16 cellular contexts compared by ENCODE assay signal in genomic region chr7:7165372-7165771, GRCh38. TPM values are rescaled to one million over a fixed set of nuclear protein-coding genes. Genes with fewer than 3 reads are reported as not detected.
A peak's percentile ranks its signal among the peaks of the same experiment; 100 is the strongest.
DNase-seq lines count a peak whose midpoint lies in the region; ATAC-seq and TF ChIP-seq lines count a peak whose summit lies in the region.
"Had no signal": no experiment of that assay in that cellular context is flagged by ENCODE, and none has a peak within 500 bp of the region (broad histone marks: within the 10 kb centered on the region; RNA-seq: fewer than 3 reads in every experiment).

No MANE protein-coding gene starts in this region.

- TF ChIP-seq POLR2A in gastroesophageal sphincter (IDR thresholded peaks at IDR 0.05), result no peak

- peaks cover 24% of the 10 kb centered on the region for H3K4me1 Mint-ChIP-seq in activated CD4-positive, alpha-beta T cell treated with anti-CD3 and anti-CD28 coated beads for 36 hours
- H3K4me1 Mint-ChIP-seq in CD8-positive, alpha-beta T cell (ENCODE audit: low read depth), result peaks cover 40% of the 10 kb centered on the region
- H3K4me1 Mint-ChIP-seq in activated B cell treated with CpG ODN at 0.5 μM for 24 hours, result peaks cover 61% of the 10 kb centered on the region
- peaks cover 21 to 57% (median 44%) of the 10 kb centered on the region in 4 donors for H3K4me1 Mint-ChIP-seq in naive thymus-derived CD8-positive, alpha-beta T cell

- CTCF ChIA-PET in activated CD4-positive, alpha-beta T cell treated with anti-CD3 and anti-CD28 coated beads for 36 hours (lab: Charles Lee), result no interaction called here
- CTCF ChIA-PET in CD8-positive, alpha-beta T cell (lab: Charles Lee), result interaction anchor here (1.7 to 1.9 kb wide), 3 partner anchors 10 to 60 kb away, joined by 4 to 12 read pairs (median 6); partner anchors contain the start of gene C1GALT1
- CTCF ChIA-PET in activated B cell treated with CpG ODN at 0.5 μM for 24 hours (lab: Charles Lee), result no interaction called here

- no peaks in the 10 kb centered on the region for H3K27me3 Mint-ChIP-seq in activated CD4-positive, alpha-beta T cell treated with anti-CD3 and anti-CD28 coated beads for 36 hours
- H3K27me3 Mint-ChIP-seq in CD8-positive, alpha-beta T cell (ENCODE audit: low read depth), result no peaks in the 10 kb centered on the region
- H3K27me3 Mint-ChIP-seq in activated B cell treated with CpG ODN at 0.5 μM for 24 hours, result no peaks in the 10 kb centered on the region
- no peaks in the 10 kb centered on the region for H3K27me3 Mint-ChIP-seq in naive thymus-derived CD8-positive, alpha-beta T cell

- TF ChIP-seq EP300 in gastroesophageal sphincter (IDR thresholded peaks at IDR 0.05), result no peak

- peaks cover 3% of the 10 kb centered on the region for H3K36me3 Mint-ChIP-seq in activated CD4-positive, alpha-beta T cell treated with anti-CD3 and anti-CD28 coated beads for 36 hours (ENCODE audit: low read depth)
- peaks cover 10% of the 10 kb centered on the region for H3K36me3 Mint-ChIP-seq in CD8-positive, alpha-beta T cell
- H3K36me3 Mint-ChIP-seq in activated B cell treated with CpG ODN at 0.5 μM for 24 hours (ENCODE audit: low read depth), result peaks cover 58% of the 10 kb centered on the region
- peaks cover 2 to 25% (median 5%) of the 10 kb centered on the region in 3 donors for H3K36me3 Mint-ChIP-seq in naive thymus-derived CD8-positive, alpha-beta T cell

- no peak for ATAC-seq in activated CD4-positive, alpha-beta T cell treated with anti-CD3 and anti-CD28 coated beads for 36 hours
- no peak for ATAC-seq in CD8-positive, alpha-beta T cell
- ATAC-seq in activated B cell treated with CpG ODN at 0.5 μM for 24 hours (ENCODE audit: low read depth), result no peak
- ATAC-seq in naive thymus-derived CD8-positive, alpha-beta T cell, result peak in 1 of 2 donors; percentile 42
- no peak for ATAC-seq in gastroesophageal sphincter
- ATAC-seq in HG03378 (IDR thresholded peaks at IDR 0.05; ENCODE audit: unreplicated experiment), result no peak
- ATAC-seq: GM12878 had no signal

- H3K9me3 ChIP-seq in CD8-positive, alpha-beta T cell (ENCODE audit: low read length), result no peaks in the 10 kb centered on the region
- no peaks in the 10 kb centered on the region for H3K9me3 ChIP-seq in gastroesophageal sphincter
- H3K9me3 ChIP-seq: HAP-1 had no signal

- H3K27ac ChIP-seq in CD8-positive, alpha-beta T cell (ENCODE audit: low read depth, low read length), result no peak overlapping the region
- no peak overlapping the region for H3K27ac ChIP-seq in gastroesophageal sphincter
- H3K27ac ChIP-seq: 22Rv1, BLaER1, HL-60 had no signal

- H3K4me1 ChIP-seq in CD8-positive, alpha-beta T cell (ENCODE audit: insufficient read depth, low read length), result peaks cover 26% of the 10 kb centered on the region
- no peaks in the 10 kb centered on the region for H3K4me1 ChIP-seq in gastroesophageal sphincter
- H3K4me1 ChIP-seq: HAP-1 had no signal

- no peak overlapping the region for H3K4me3 Mint-ChIP-seq in activated CD4-positive, alpha-beta T cell treated with anti-CD3 and anti-CD28 coated beads for 36 hours
- H3K4me3 Mint-ChIP-seq in CD8-positive, alpha-beta T cell, result no peak overlapping the region
- no peak overlapping the region for H3K4me3 Mint-ChIP-seq in activated B cell treated with CpG ODN at 0.5 μM for 24 hours
- H3K4me3 Mint-ChIP-seq in naive thymus-derived CD8-positive, alpha-beta T cell, result peak overlapping the region in 6 of 10 donors; percentile 1 to 47 (median 6)

- H3K27me3 ChIP-seq in CD8-positive, alpha-beta T cell (ENCODE audit: insufficient read depth, low read length), result no peaks in the 10 kb centered on the region
- H3K27me3 ChIP-seq in gastroesophageal sphincter, result no peaks in the 10 kb centered on the region
- H3K27me3 ChIP-seq: BLaER1 had no signal

- intact Hi-C loops in activated CD4-positive, alpha-beta T cell treated with anti-CD3 and anti-CD28 coated beads for 36 hours (cut with DNase I, micrococcal nuclease), result no loop called here
- intact Hi-C loops in CD8-positive, alpha-beta T cell (cut with DNase I, micrococcal nuclease), result no loop called here
- intact Hi-C loops in activated B cell treated with CpG ODN at 0.5 μM for 24 hours (cut with micrococcal nuclease), result no loop called here

- peak overlapping the region; percentile 32 for H3K27ac Mint-ChIP-seq in activated CD4-positive, alpha-beta T cell treated with anti-CD3 and anti-CD28 coated beads for 36 hours
- H3K27ac Mint-ChIP-seq in CD8-positive, alpha-beta T cell, result peak overlapping the region; percentile 53
- H3K27ac Mint-ChIP-seq in activated B cell treated with CpG ODN at 0.5 μM for 24 hours, result peak overlapping the region; percentile 61
- H3K27ac Mint-ChIP-seq in naive thymus-derived CD8-positive, alpha-beta T cell, result peak overlapping the region in 9 of 10 donors; percentile 0 to 72 (median 56)

- WGBS in gastroesophageal sphincter (ENCODE audit: low coverage in 1 of 2), 2 donors, result 68 to 83% methylated on average over 3 of the region's 3 CpGs

- no peaks in the 10 kb centered on the region for H3K36me3 ChIP-seq in CD8-positive, alpha-beta T cell (ENCODE audit: insufficient read depth, low read length)
- H3K36me3 ChIP-seq in gastroesophageal sphincter, result no peaks in the 10 kb centered on the region
- H3K36me3 ChIP-seq: HAP-1 had no signal

- no peak for TF ChIP-seq CTCF in CD8-positive, alpha-beta T cell (IDR thresholded peaks at IDR 0.05)
- TF ChIP-seq CTCF in activated B cell treated with CpG ODN at 0.5 μM for 24 hours (IDR thresholded peaks at IDR 0.05) (no peak), gastroesophageal sphincter (IDR thresholded peaks at IDR 0.05) (no peak)

- H3K9me3 Mint-ChIP-seq in activated CD4-positive, alpha-beta T cell treated with anti-CD3 and anti-CD28 coated beads for 36 hours (ENCODE audit: low read depth), result no peaks in the 10 kb centered on the region
- H3K9me3 Mint-ChIP-seq in CD8-positive, alpha-beta T cell, result no peaks in the 10 kb centered on the region
- peaks cover 2% of the 10 kb centered on the region for H3K9me3 Mint-ChIP-seq in activated B cell treated with CpG ODN at 0.5 μM for 24 hours
- peaks cover 0 to 10% (median 5%) of the 10 kb centered on the region in 9 donors for H3K9me3 Mint-ChIP-seq in naive thymus-derived CD8-positive, alpha-beta T cell

- DNase-seq in activated CD4-positive, alpha-beta T cell treated with anti-CD3 and anti-CD28 coated beads for 36 hours, result no peak
- no peak for DNase-seq in activated CD4-positive, alpha-beta T cell treated with anti-CD3 and anti-CD28 coated beads, Interleukin-2, amount 50 U/mL, for 1 hour
- no peak for DNase-seq in CD8-positive, alpha-beta T cell
- DNase-seq in activated B cell treated with CpG ODN at 0.5 μM for 24 hours, result no peak
- DNase-seq in naive thymus-derived CD8-positive, alpha-beta T cell, result no peak
- DNase-seq in NAMALWA (ENCODE audit: low spot score), result no peak
- DNase-seq: Calu3, DMS79, GOT3 had no signal

- H3K4me3 ChIP-seq in CD8-positive, alpha-beta T cell (ENCODE audit: low read depth, low read length), result no peak overlapping the region
- no peak overlapping the region for H3K4me3 ChIP-seq in gastroesophageal sphincter
- H3K4me3 ChIP-seq: BLaER1, GM12878, HAP-1 had no signal

- POLR2A ChIA-PET in activated CD4-positive, alpha-beta T cell treated with anti-CD3 and anti-CD28 coated beads for 36 hours (lab: Charles Lee), result no interaction called here
- POLR2A ChIA-PET in CD8-positive, alpha-beta T cell (lab: Charles Lee), result interaction anchor here (0.7 to 1.6 kb wide), 4 partner anchors 8 to 21 kb away, joined by 3 to 7 read pairs (median 4); partner anchors contain the start of gene C1GALT1
- POLR2A ChIA-PET in activated B cell treated with CpG ODN at 0.5 μM for 24 hours (lab: Charles Lee), result interaction anchor here (0.6 kb wide), 1 partner anchor 15 kb away, joined by 5 read pairs; no protein-coding TSS in a partner anchor
- POLR2A ChIA-PET in naive thymus-derived CD8-positive, alpha-beta T cell (lab: Charles Lee), result interaction anchor here (1.5 to 2.4 kb wide), 3 partner anchors 10 to 60 kb away, joined by 5 to 11 read pairs (median 9); partner anchors contain the start of gene C1GALT1

RNA-seq across cellular contexts. Expression of gene C1GALT1, which starts 17.0 kb away (rescaled TPM):
- 10 to 100 TPM; 35.3 to 37.1 TPM for total RNA-seq in activated CD4-positive, alpha-beta T cell treated with anti-CD3 and anti-CD28 coated beads for 36 hours
- total RNA-seq in CD8-positive, alpha-beta T cell, result 10 to 100 TPM; 57.4 to 60.7 TPM
- 42.1 and 44.2 TPM in 2 replicates for total RNA-seq in activated B cell treated with CpG ODN at 0.5 μM for 24 hours
- total RNA-seq in naive thymus-derived CD8-positive, alpha-beta T cell, result 10 to 100 TPM; 64.6 to 65.4 TPM
- polyA plus RNA-seq in naive thymus-derived CD8-positive, alpha-beta T cell, result 10 to 100 TPM; 41.7 to 72.6 (median 63.4) TPM
- total RNA-seq in gastroesophageal sphincter, result 10 to 100 TPM; 11.7 to 34.6 (median 12.7) TPM

Comparison
In these comparisons a context has a peak if more than half of its experiments do, and no peak if none do; other contexts are left out.
1. H3K4me3 Mint-ChIP-seq: peak in naive thymus-derived CD8-positive, alpha-beta T cell (6 of 10); none in activated CD4-positive, alpha-beta T cell treated with anti-CD3 and anti-CD28 coated beads for 36 hours (single experiment), CD8-positive, alpha-beta T cell (single experiment) and activated B cell treated with CpG ODN at 0.5 μM for 24 hours (single experiment).
2. Peak in every context shown above with its lines, with median percentiles within 50 percentile points of each other: H3K27ac Mint-ChIP-seq.